35 cellular contexts compared by ENCODE assay signal in genomic region chr12:60465060-60465459, GRCh38.
"Had no signal": no experiment of that assay in that cellular context is flagged by ENCODE, and none has a peak within 500 bp of the region (broad histone marks: within the 10 kb centered on the region; RNA-seq: fewer than 3 reads in every experiment).

No MANE protein-coding gene starts in this region.

- H3K9me3 ChIP-seq: MG63 had no signal

- H3K4me3 ChIP-seq: MG63 had no signal

- DNase-seq: Karpas-422, Kasumi-1, MG63, MM.1S, MV-4-11, NCI-H1048, NCI-H1092, NCI-H1092 treated with DMSO at 0.1 percent for 48 hours, NCI-H1105, NCI-H1105 treated with DMSO at 0.1 percent for 48 hours, NCI-H1417, NCI-H1417 treated with DMSO at 0.1 percent for 48 hours, NCI-H1436, NCI-H1436 treated with DMSO at 0.1 percent for 48 hours, NCI-H146, NCI-H1694, NCI-H1694 treated with DMSO at 0.1 percent for 48 hours, NCI-H187, NCI-H187 treated with DMSO at 0.1 percent for 48 hours, NCI-H1930, NCI-H2029, NCI-H2029 treated with DMSO at 0.1 percent for 48 hours, NCI-H2081, NCI-H2081 treated with DMSO at 0.1 percent for 48 hours, NCI-H2107, NCI-H2171, NCI-H2171 treated with DMSO at 0.1 percent for 48 hours, NCI-H2227 treated with DMSO at 0.1 percent for 48 hours, NCI-H226, NCI-H345, NCI-H446, NCI-H446 treated with DMSO at 0.1 percent for 48 hours, NCI-H510A, NCI-H510A treated with DMSO at 0.1 percent for 48 hours, NCI-H524 had no signal

- H3K36me3 ChIP-seq: MG63 had no signal

- H3K27me3 ChIP-seq: MG63 had no signal
